ENCODE assay signal across 18 cellular contexts in genomic region chr14:65948302-65948701, GRCh38.
A peak's percentile ranks its signal among the peaks of the same experiment; 100 is the strongest.
DNase-seq lines count a peak whose midpoint lies in the region; ATAC-seq, FAIRE-seq and TF ChIP-seq lines count a peak whose summit lies in the region.
"Had no signal": no experiment of that assay in that cellular context is flagged by ENCODE, and none has a peak within 500 bp of the region (broad histone marks: within the 10 kb centered on the region; RNA-seq: fewer than 3 reads in every experiment).

No MANE protein-coding gene starts in this region.

- TF ChIP-seq CTCF in GM23338 (conservative IDR thresholded peaks at IDR 0.05; ENCODE audit: low read depth in 2 of 2) (no peak), kidney (IDR thresholded peaks at IDR 0.05; ENCODE audit: borderline replicate concordance, extremely low read depth, insufficient read depth) (no peak)

- H3F3A ChIP-seq in GM23338 (replicated peaks; ENCODE audit: low read depth) = no peaks in the 10 kb centered on the region

- TF ChIP-seq POLR2A in GM12892 (IDR thresholded peaks at IDR 0.05; ENCODE audit: low read depth, low read length) = no peak

- ATAC-seq in GM23338 (no peak), HG02678 (IDR thresholded peaks at IDR 0.05; ENCODE audit: unreplicated experiment) (no peak)
- no peak for ATAC-seq in activated naive CD8-positive, alpha-beta T cell treated with anti-CD3 and anti-CD28 coated beads, Interleukin-2, amount 10 ng/mL, durations not matched to agents 7 days and 5 days (ENCODE audit: low read depth)

- H3K4me1 ChIP-seq in GM23338 (ENCODE audit: insufficient read depth) = no peaks in the 10 kb centered on the region
- H3K4me1 ChIP-seq in mesodermal cell (ENCODE audit: control insufficient read depth, insufficient read depth, low read length, poor library complexity, severe bottlenecking) = peaks cover 23% of the 10 kb centered on the region
- H3K4me1 ChIP-seq in kidney (ENCODE audit: control insufficient read depth in 1 of 2, insufficient read depth in 1 of 2, low read depth in 1 of 2, low read length in 2 of 2) = no peaks in the 10 kb centered on the region

- no peak overlapping the region for H3K9ac ChIP-seq in kidney (ENCODE audit: low read length in 2 of 2)

- WGBS in mesodermal cell (ENCODE audit: insufficient coverage in 2 of 2), 2 experiments = 55 to 57% methylated on average over 8 of the region's 8 CpGs

- FAIRE-seq in kidney (lab: Jason Lieb, UNC) (no peak), GM12892 (lab: Jason Lieb, UNC) (no peak)
- FAIRE-seq: G401.6, H54 had no signal

- peaks cover 6% of the 10 kb centered on the region; the same call in 1 of the 2 replicates for H3K9me2 ChIP-seq in GM23338 (ENCODE audit: insufficient read depth)

- no peak overlapping the region for H3K4me2 ChIP-seq in GM23338

- peak overlapping the region; percentile 43 for H3K27ac Mint-ChIP-seq in activated naive CD4-positive, alpha-beta T cell treated with anti-CD3 and anti-CD28 coated beads for 36 hours
- no peak overlapping the region; the same call in 1 of the 2 replicates for H3K27ac Mint-ChIP-seq in GM23338
- peak overlapping the region; percentile 44 for H3K27ac Mint-ChIP-seq in activated naive CD8-positive, alpha-beta T cell treated with anti-CD3 and anti-CD28 coated beads, Interleukin-2, amount 10 ng/mL, durations not matched to agents 7 days and 5 days
- H3K27ac Mint-ChIP-seq: CD4-positive, alpha-beta T cell had no signal

- no peaks in the 10 kb centered on the region for H3K27me3 ChIP-seq in GM23338 (ENCODE audit: insufficient read depth)

- no peaks in the 10 kb centered on the region for H3K36me3 Mint-ChIP-seq in activated naive CD4-positive, alpha-beta T cell treated with anti-CD3 and anti-CD28 coated beads for 36 hours (ENCODE audit: low read depth)
- no peaks in the 10 kb centered on the region; the same call in 2 of the 3 replicates for H3K36me3 Mint-ChIP-seq in GM23338 (ENCODE audit: low read depth)
- H3K36me3 Mint-ChIP-seq in activated naive CD8-positive, alpha-beta T cell treated with anti-CD3 and anti-CD28 coated beads, Interleukin-2, amount 10 ng/mL, durations not matched to agents 7 days and 5 days = peaks cover 13% of the 10 kb centered on the region

- H3K4me1 Mint-ChIP-seq in activated naive CD4-positive, alpha-beta T cell treated with anti-CD3 and anti-CD28 coated beads for 36 hours (ENCODE audit: low read depth) = peaks cover 36% of the 10 kb centered on the region
- H3K4me1 Mint-ChIP-seq in GM23338 = peaks cover 9% of the 10 kb centered on the region
- peaks cover 43% of the 10 kb centered on the region for H3K4me1 Mint-ChIP-seq in activated naive CD8-positive, alpha-beta T cell treated with anti-CD3 and anti-CD28 coated beads, Interleukin-2, amount 10 ng/mL, durations not matched to agents 7 days and 5 days

- H3K4me3 Mint-ChIP-seq in activated naive CD4-positive, alpha-beta T cell treated with anti-CD3 and anti-CD28 coated beads for 36 hours = no peak overlapping the region
- no peak overlapping the region for H3K4me3 Mint-ChIP-seq in GM23338
- H3K4me3 Mint-ChIP-seq in activated naive CD8-positive, alpha-beta T cell treated with anti-CD3 and anti-CD28 coated beads, Interleukin-2, amount 10 ng/mL, durations not matched to agents 7 days and 5 days = no peak overlapping the region
- H3K4me3 Mint-ChIP-seq: CD4-positive, alpha-beta T cell had no signal

- H3K9me3 ChIP-seq in mesodermal cell (ENCODE audit: control insufficient read depth, low read length) (no peaks in the 10 kb centered on the region), kidney (ENCODE audit: control insufficient read depth in 1 of 2, low read length in 2 of 2) (no peaks in the 10 kb centered on the region)

- H3K27ac ChIP-seq in GM23338 (ENCODE audit: low read depth) (no peak overlapping the region), mesodermal cell (ENCODE audit: low read depth, low read length, severe bottlenecking) (peak overlapping the region; percentile 52), kidney (ENCODE audit: low read depth in 2 of 2, low read length in 2 of 2) (no peak overlapping the region)

- H3K9me3 Mint-ChIP-seq in activated naive CD4-positive, alpha-beta T cell treated with anti-CD3 and anti-CD28 coated beads for 36 hours = no peaks in the 10 kb centered on the region
- H3K9me3 Mint-ChIP-seq in GM23338 = no peaks in the 10 kb centered on the region; the same call in 2 of the 3 replicates
- H3K9me3 Mint-ChIP-seq in activated naive CD8-positive, alpha-beta T cell treated with anti-CD3 and anti-CD28 coated beads, Interleukin-2, amount 10 ng/mL, durations not matched to agents 7 days and 5 days = peaks cover 1% of the 10 kb centered on the region
- H3K9me3 Mint-ChIP-seq: CD4-positive, alpha-beta T cell had no signal

- H2AFZ ChIP-seq in GM23338 = 0 out of 2 replicates have a peak overlapping the region, but pooled peaks have one; percentile 28

- H3K4me3 ChIP-seq in GM23338 = no peak overlapping the region
- H3K4me3 ChIP-seq in mesodermal cell (ENCODE audit: extremely low read depth, insufficient read depth, low read length, poor library complexity, severe bottlenecking) = no peak overlapping the region
- H3K4me3 ChIP-seq in kidney (ENCODE audit: low read length in 2 of 2) = no peak overlapping the region

- no peaks in the 10 kb centered on the region for H3K79me2 ChIP-seq in GM23338 (replicated peaks; ENCODE audit: insufficient read depth)

- no peaks in the 10 kb centered on the region for H3K36me3 ChIP-seq in GM23338 (ENCODE audit: insufficient read depth)
- H3K36me3 ChIP-seq in mesodermal cell (ENCODE audit: control insufficient read depth, insufficient read depth, low read length) = no peaks in the 10 kb centered on the region
- no peaks in the 10 kb centered on the region for H3K36me3 ChIP-seq in kidney (ENCODE audit: control insufficient read depth in 1 of 2, insufficient read depth in 2 of 2, low read length in 2 of 2)

- no peaks in the 10 kb centered on the region for H4K20me1 ChIP-seq in GM23338 (replicated peaks; ENCODE audit: insufficient read depth)

- no peak for DNase-seq in activated naive CD4-positive, alpha-beta T cell treated with anti-CD3 and anti-CD28 coated beads for 36 hours
- DNase-seq in activated naive CD4-positive, alpha-beta T cell treated with Interleukin-2 at 50 U/mL for 16 hours = no peak
- DNase-seq in GM23338 (ENCODE audit: low spot score) (peak; percentile 17), kidney (no peak), GM12892 (ENCODE audit: insufficient read length) (no peak)
- DNase-seq in activated naive CD8-positive, alpha-beta T cell treated with anti-CD3 and anti-CD28 coated beads, Interleukin-2, amount 10 ng/mL, durations not matched to agents 7 days and 5 days = no peak
- DNase-seq: AML-193; CD4-positive, alpha-beta T cell; DMS79; Kasumi-1; NCI-H1417; NCI-H1930; NCI-H2171 treated with DMSO at 0.1 percent for 48 hours; NCI-H774 had no signal

- intact Hi-C loops in activated naive CD4-positive, alpha-beta T cell treated with anti-CD3 and anti-CD28 coated beads for 36 hours (cut with micrococcal nuclease) = no loop called here
- intact Hi-C loops in kidney (cut with DNase I) = no loop called here

- peaks cover 5% of the 10 kb centered on the region for H3K27me3 Mint-ChIP-seq in activated naive CD4-positive, alpha-beta T cell treated with anti-CD3 and anti-CD28 coated beads for 36 hours (ENCODE audit: low read depth)
- peaks cover 11% of the 10 kb centered on the region for H3K27me3 Mint-ChIP-seq in GM23338 (ENCODE audit: insufficient read depth, low read depth, poor library complexity)
- H3K27me3 Mint-ChIP-seq in activated naive CD8-positive, alpha-beta T cell treated with anti-CD3 and anti-CD28 coated beads, Interleukin-2, amount 10 ng/mL, durations not matched to agents 7 days and 5 days = no peaks in the 10 kb centered on the region
- H3K27me3 Mint-ChIP-seq: CD4-positive, alpha-beta T cell had no signal

- CTCF ChIA-PET in activated naive CD4-positive, alpha-beta T cell treated with anti-CD3 and anti-CD28 coated beads for 36 hours (lab: Charles Lee) = interaction anchor here (1.1 to 4.5 kb wide), 6 partner anchors 11 to 783 kb away, joined by 3 to 46 read pairs (median 5); no protein-coding TSS in a partner anchor

- POLR2A ChIA-PET in activated naive CD8-positive, alpha-beta T cell treated with anti-CD3 and anti-CD28 coated beads, Interleukin-2, amount 10 ng/mL, durations not matched to agents 7 days and 5 days (lab: Charles Lee) = interaction anchor here (1.1 to 1.5 kb wide), 2 partner anchors 18 to 20 kb away, joined by 3 to 4 read pairs; no protein-coding TSS in a partner anchor
